In genomic region chr18:32177530-32177929, GRCh38 we compare ENCODE assay signal across 32 cellular contexts. TPM values are rescaled to one million over a fixed set of nuclear protein-coding genes. Genes with fewer than 3 reads are reported as not detected.
A peak's percentile ranks its signal among the peaks of the same experiment; 100 is the strongest.
DNase-seq lines count a peak whose midpoint lies in the region; ATAC-seq and FAIRE-seq lines count a peak whose summit lies in the region.
"Had no signal": no experiment of that assay in that cellular context is flagged by ENCODE, and none has a peak within 500 bp of the region (broad histone marks: within the 10 kb centered on the region; RNA-seq: fewer than 3 reads in every experiment).

No MANE protein-coding gene starts in this region.

- peak; percentile 3 for DNase-seq in DMS 273 (lab: John Stamatoyannopoulos, UW; ENCODE audit: unreplicated experiment)
- no peak for DNase-seq in DMS 273 treated with DMSO at 0.1 percent for 48 hours (lab: John Stamatoyannopoulos, UW)
- peak; percentile 66 for DNase-seq in NCI-H2029 (lab: John Stamatoyannopoulos, UW)
- DNase-seq in NCI-H748 treated with DMSO at 0.1 percent for 48 hours (lab: John Stamatoyannopoulos, UW) = peak; percentile 70
- no peak for DNase-seq in mucosa of gallbladder (ENCODE audit: low spot score)
- no peak for DNase-seq in DMS114 treated with DMSO at 0.1 percent for 48 hours (lab: John Stamatoyannopoulos, UW; ENCODE audit: unreplicated experiment)
- DNase-seq: activated CD4-positive, alpha-beta T cell treated with anti-CD3 and anti-CD28 coated beads for 36 hours; activated T-cell treated with anti-CD3 and anti-CD28 coated beads for 4 hours; amygdala; C1 segment of cervical spinal cord; Calu3; foreskin melanocyte; heart left ventricle; kidney; left ventricle myocardium superior; naive B cell; NCI-H1105; NCI-H2081 treated with DMSO at 0.1 percent for 48 hours; NCI-H524; spleen; stimulated activated CD4-positive, alpha-beta T cell treated with anti-CD3 and anti-CD28 coated beads, Interleukin-2, amount 100 ng/mL, for 24 hours; SW 1271; T-helper 9 cell; testis had no signal

- peak; percentile 96 for FAIRE-seq in islet of Langerhans (lab: Jason Lieb, UNC)
- FAIRE-seq: GM12891, H1, kidney, RCC 7860 had no signal

- ATAC-seq in GM18907 (IDR thresholded peaks at IDR 0.05; ENCODE audit: unreplicated experiment) = no peak
- ATAC-seq: activated CD4-positive, alpha-beta T cell treated with anti-CD3 and anti-CD28 coated beads for 36 hours; heart left ventricle; left ventricle myocardium superior had no signal

RNA-seq across cellular contexts. Expression of gene MEP1B, which starts 12.3 kb away (rescaled TPM):
- total RNA-seq in mucosa of gallbladder = 0.78 TPM
- total RNA-seq: activated CD4-positive, alpha-beta T cell treated with anti-CD3 and anti-CD28 coated beads for 36 hours; Calu3; H1; HT1080; kidney; left ventricle myocardium superior; right atrium auricular region; ureter had no signal

Comparison
In these comparisons a context has a peak if more than half of its experiments do, and no peak if none do; other contexts are left out.
1. DNase-seq: peak in DMS 273 (single experiment), NCI-H2029 (single experiment) and NCI-H748 treated with DMSO at 0.1 percent for 48 hours (single experiment); none in DMS 273 treated with DMSO at 0.1 percent for 48 hours (single experiment), mucosa of gallbladder (single experiment) and DMS114 treated with DMSO at 0.1 percent for 48 hours (single experiment).